In genomic region chr1:187952446-187952845, GRCh38 we compare ENCODE assay signal across 23 cellular contexts.
DNase-seq lines count a peak whose midpoint lies in the region; TF ChIP-seq lines count a peak whose summit lies in the region.
"Had no signal": no experiment of that assay in that cellular context is flagged by ENCODE, and none has a peak within 500 bp of the region (broad histone marks: within the 10 kb centered on the region; RNA-seq: fewer than 3 reads in every experiment).

No MANE protein-coding gene starts in this region.

- no peaks in the 10 kb centered on the region for H3K79me2 ChIP-seq in neural cell (replicated peaks; ENCODE audit: insufficient read depth, low read length)

- TF ChIP-seq CTCF in neural cell (IDR thresholded peaks at IDR 0.05; ENCODE audit: poor library complexity, severe bottlenecking) = no peak

- no peak overlapping the region for H3K27ac Mint-ChIP-seq in activated CD4-positive, alpha-beta memory T cell treated with anti-CD3 and anti-CD28 coated beads, Interleukin-2, amount 10 ng/mL, durations not matched to agents 7 days and 5 days
- H3K27ac Mint-ChIP-seq: B cell; CD4-positive, alpha-beta T cell; CD8-positive, alpha-beta T cell had no signal

- H3K27ac ChIP-seq in neural cell (ENCODE audit: low read length) = no peak overlapping the region
- H3K27ac ChIP-seq: 22Rv1; A549; BLaER1 treated with 17β-estradiol and CSF1 and Interleukin-3, amounts not matched to agents 10 nM and 100 nM; C4-2B had no signal

- no peak overlapping the region for H3K4me2 ChIP-seq in neural cell (ENCODE audit: low read length)
- H3K4me2 ChIP-seq: A549; BLaER1 treated with 17β-estradiol and CSF1 and Interleukin-3, amounts not matched to agents 10 nM and 100 nM had no signal

- H3K4me3 Mint-ChIP-seq in activated CD4-positive, alpha-beta memory T cell treated with anti-CD3 and anti-CD28 coated beads, Interleukin-2, amount 10 ng/mL, durations not matched to agents 7 days and 5 days = no peak overlapping the region
- H3K4me3 Mint-ChIP-seq: B cell; CD4-positive, alpha-beta T cell; CD8-positive, alpha-beta T cell had no signal

- POLR2A ChIA-PET in activated CD4-positive, alpha-beta memory T cell treated with anti-CD3 and anti-CD28 coated beads, Interleukin-2, amount 10 ng/mL, durations not matched to agents 7 days and 5 days (lab: Charles Lee) = no interaction called here

- H3K36me3 ChIP-seq in neural cell (ENCODE audit: insufficient read depth, low read length) = no peaks in the 10 kb centered on the region

- no peak for TF ChIP-seq RAD21 in neural cell (conservative IDR thresholded peaks at IDR 0.05)

- H3K9me2 ChIP-seq in neural cell (ENCODE audit: insufficient read depth, low read length) = no peaks in the 10 kb centered on the region

- no peaks in the 10 kb centered on the region for H3K36me3 Mint-ChIP-seq in activated CD4-positive, alpha-beta memory T cell treated with anti-CD3 and anti-CD28 coated beads, Interleukin-2, amount 10 ng/mL, durations not matched to agents 7 days and 5 days (ENCODE audit: low read depth)
- H3K36me3 Mint-ChIP-seq: CD8-positive, alpha-beta T cell had no signal

- CTCF ChIA-PET in activated CD4-positive, alpha-beta memory T cell treated with anti-CD3 and anti-CD28 coated beads, Interleukin-2, amount 10 ng/mL, durations not matched to agents 7 days and 5 days (lab: Charles Lee) = no interaction called here

- no peaks in the 10 kb centered on the region for H3K9me3 ChIP-seq in neural cell (ENCODE audit: low read length)
- H3K9me3 ChIP-seq: Caco-2 had no signal

- H3K27me3 Mint-ChIP-seq in activated CD4-positive, alpha-beta memory T cell treated with anti-CD3 and anti-CD28 coated beads, Interleukin-2, amount 10 ng/mL, durations not matched to agents 7 days and 5 days = no peaks in the 10 kb centered on the region
- H3K27me3 Mint-ChIP-seq: B cell; CD4-positive, alpha-beta T cell had no signal

- no peak overlapping the region for H2AFZ ChIP-seq in neural cell (ENCODE audit: low read depth, low read length)

- no peaks in the 10 kb centered on the region for H3K27me3 ChIP-seq in neural cell (ENCODE audit: insufficient read depth, low read depth, low read length)
- H3K27me3 ChIP-seq: BLaER1 treated with 17β-estradiol and CSF1 and Interleukin-3, amounts not matched to agents 10 nM and 100 nM had no signal

- no peak overlapping the region for H3K9ac ChIP-seq in neural cell (ENCODE audit: low read length)
- H3K9ac ChIP-seq: BLaER1 treated with 17β-estradiol and CSF1 and Interleukin-3, amounts not matched to agents 10 nM and 100 nM had no signal

- H3K4me3 ChIP-seq in neural cell (ENCODE audit: low read length) = no peak overlapping the region
- H3K4me3 ChIP-seq: A549; BLaER1 treated with 17β-estradiol and CSF1 and Interleukin-3, amounts not matched to agents 10 nM and 100 nM; GM12878 had no signal

- H3F3A ChIP-seq in neural cell (ENCODE audit: insufficient read depth, low read length, poor library complexity, severe bottlenecking) = no peaks in the 10 kb centered on the region

- H3K9me3 Mint-ChIP-seq in activated CD4-positive, alpha-beta memory T cell treated with anti-CD3 and anti-CD28 coated beads, Interleukin-2, amount 10 ng/mL, durations not matched to agents 7 days and 5 days = peaks cover 12% of the 10 kb centered on the region

- DNase-seq in SIG-M5 treated with dmso at 0.1 percent for 504 hours (lab: John Stamatoyannopoulos, UW; ENCODE audit: unreplicated experiment) (peak; percentile 29), SIG-M5 (lab: John Stamatoyannopoulos, UW) (no peak), NCI-H2081 (lab: John Stamatoyannopoulos, UW) (no peak)
- no peak for DNase-seq in activated CD4-positive, alpha-beta memory T cell treated with anti-CD3 and anti-CD28 coated beads, Interleukin-2, amount 10 ng/mL, durations not matched to agents 7 days and 5 days
- DNase-seq: AML-193; Caco-2; Calu3; CD4-positive, alpha-beta T cell; CD8-positive, alpha-beta T cell; DMS 273 treated with DMSO at 0.1 percent for 48 hours; DMS153; DMS53; DMS79; DND-41; EL; GDM1 had no signal

- no peaks in the 10 kb centered on the region for H4K20me1 ChIP-seq in neural cell (ENCODE audit: insufficient read depth)
- H4K20me1 ChIP-seq: BLaER1 treated with 17β-estradiol and CSF1 and Interleukin-3, amounts not matched to agents 10 nM and 100 nM had no signal

- peak; percentile 30 for TF ChIP-seq EP300 in neural cell (conservative IDR thresholded peaks at IDR 0.05; ENCODE audit: poor library complexity, severe bottlenecking)

- H3K4me1 Mint-ChIP-seq in activated CD4-positive, alpha-beta memory T cell treated with anti-CD3 and anti-CD28 coated beads, Interleukin-2, amount 10 ng/mL, durations not matched to agents 7 days and 5 days = no peaks in the 10 kb centered on the region
- H3K4me1 Mint-ChIP-seq: B cell had no signal

TF ChIP-seq in neural cell, 6 proteins besides CTCF, POLR2A, EP300 and RAD21:
- TF ChIP-seq, protein P1, sequence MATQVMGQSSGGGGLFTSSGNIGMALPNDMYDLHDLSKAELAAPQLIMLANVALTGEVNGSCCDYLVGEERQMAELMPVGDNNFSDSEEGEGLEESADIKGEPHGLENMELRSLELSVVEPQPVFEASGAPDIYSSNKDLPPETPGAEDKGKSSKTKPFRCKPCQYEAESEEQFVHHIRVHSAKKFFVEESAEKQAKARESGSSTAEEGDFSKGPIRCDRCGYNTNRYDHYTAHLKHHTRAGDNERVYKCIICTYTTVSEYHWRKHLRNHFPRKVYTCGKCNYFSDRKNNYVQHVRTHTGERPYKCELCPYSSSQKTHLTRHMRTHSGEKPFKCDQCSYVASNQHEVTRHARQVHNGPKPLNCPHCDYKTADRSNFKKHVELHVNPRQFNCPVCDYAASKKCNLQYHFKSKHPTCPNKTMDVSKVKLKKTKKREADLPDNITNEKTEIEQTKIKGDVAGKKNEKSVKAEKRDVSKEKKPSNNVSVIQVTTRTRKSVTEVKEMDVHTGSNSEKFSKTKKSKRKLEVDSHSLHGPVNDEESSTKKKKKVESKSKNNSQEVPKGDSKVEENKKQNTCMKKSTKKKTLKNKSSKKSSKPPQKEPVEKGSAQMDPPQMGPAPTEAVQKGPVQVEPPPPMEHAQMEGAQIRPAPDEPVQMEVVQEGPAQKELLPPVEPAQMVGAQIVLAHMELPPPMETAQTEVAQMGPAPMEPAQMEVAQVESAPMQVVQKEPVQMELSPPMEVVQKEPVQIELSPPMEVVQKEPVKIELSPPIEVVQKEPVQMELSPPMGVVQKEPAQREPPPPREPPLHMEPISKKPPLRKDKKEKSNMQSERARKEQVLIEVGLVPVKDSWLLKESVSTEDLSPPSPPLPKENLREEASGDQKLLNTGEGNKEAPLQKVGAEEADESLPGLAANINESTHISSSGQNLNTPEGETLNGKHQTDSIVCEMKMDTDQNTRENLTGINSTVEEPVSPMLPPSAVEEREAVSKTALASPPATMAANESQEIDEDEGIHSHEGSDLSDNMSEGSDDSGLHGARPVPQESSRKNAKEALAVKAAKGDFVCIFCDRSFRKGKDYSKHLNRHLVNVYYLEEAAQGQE (IDR thresholded peaks at IDR 0.05; ENCODE audit: borderline replicate concordance) = no peak
- TF ChIP-seq TAF1 (IDR thresholded peaks at IDR 0.05; ENCODE audit: low read depth) (no peak), POLR2AphosphoS5 (IDR thresholded peaks at IDR 0.05) (no peak), MXI1 (conservative IDR thresholded peaks at IDR 0.05; ENCODE audit: poor library complexity, severe bottlenecking) (no peak), SMC3 (conservative IDR thresholded peaks at IDR 0.05; ENCODE audit: poor library complexity) (no peak), EZH2 (IDR thresholded peaks at IDR 0.05; ENCODE audit: borderline replicate concordance, insufficient read depth, low read length, poor library complexity, severe bottlenecking) (no peak)
